17 cellular contexts compared by ENCODE assay signal in genomic region chr14:82447586-82447985, GRCh38.
DNase-seq lines count a peak whose midpoint lies in the region; ATAC-seq and TF ChIP-seq lines count a peak whose summit lies in the region.
"Had no signal": no experiment of that assay in that cellular context is flagged by ENCODE, and none has a peak within 500 bp of the region (broad histone marks: within the 10 kb centered on the region; RNA-seq: fewer than 3 reads in every experiment).

No MANE protein-coding gene starts in this region.

- H3K27ac ChIP-seq in H9 (ENCODE audit: insufficient read length, low read depth, low read length), result no peak overlapping the region
- H3K27ac ChIP-seq in prostate gland, result no peak overlapping the region
- H3K27ac ChIP-seq: left lung, transverse colon had no signal

- H4K8ac ChIP-seq in H9 (replicated peaks; ENCODE audit: insufficient read length, low read depth, low read length), result no peak overlapping the region

- CTCF ChIA-PET in WTC11 (lab: Charles Lee), result interaction anchor here (0.7 kb wide), 1 partner anchor 141 kb away, joined by 3 read pairs; no protein-coding TSS in a partner anchor

- no peaks in the 10 kb centered on the region for H3K36me3 ChIP-seq in prostate gland
- H3K36me3 ChIP-seq: left lung, transverse colon had no signal

- H3K4me3 Mint-ChIP-seq in H9 (no peak overlapping the region), WTC11 (no peak overlapping the region), neural crest cell (no peak overlapping the region)

- H3K4me1 ChIP-seq in H9 (ENCODE audit: insufficient read depth, low read length) (no peaks in the 10 kb centered on the region; the same call in 1 of the 2 replicates), prostate gland (replicated peaks) (no peaks in the 10 kb centered on the region)
- H3K4me1 ChIP-seq: left lung, transverse colon had no signal

- H2BK120ac ChIP-seq in H9 (ENCODE audit: low read depth, low read length, poor library complexity, severe bottlenecking), result no peak overlapping the region

- H3K4me3 ChIP-seq in prostate gland, result no peak overlapping the region
- H3K4me3 ChIP-seq: left lung, transverse colon had no signal

- intact Hi-C loops in prostate gland (cut with DNase I) (no loop called here), left cardiac atrium (cut with DNase I) (no loop called here)

- H3K56ac ChIP-seq in H9 (ENCODE audit: insufficient read length, low read depth, low read length), result no peak overlapping the region

- TF ChIP-seq POLR2A in prostate gland (IDR thresholded peaks at IDR 0.05), result no peak

- H3K4me2 ChIP-seq in H9 (ENCODE audit: insufficient read depth, insufficient read length, low read length), result no peak overlapping the region

- peaks cover 0 to 6% of the 10 kb centered on the region in 2 experiments; a peak in 2 of 5 replicates for H3K9me3 Mint-ChIP-seq in H9
- peaks cover 8% of the 10 kb centered on the region for H3K9me3 Mint-ChIP-seq in WTC11
- H3K9me3 Mint-ChIP-seq in neural crest cell, result no peaks in the 10 kb centered on the region

- ATAC-seq in WTC11 (peak; percentile 58), left cardiac atrium (no peak), HG02571 (IDR thresholded peaks at IDR 0.05; ENCODE audit: unreplicated experiment) (no peak)
- ATAC-seq: left lung had no signal

- no peaks in the 10 kb centered on the region for H4K20me1 ChIP-seq in H9 (ENCODE audit: control insufficient read depth, insufficient read depth, insufficient read length)

- H3K79me2 ChIP-seq in H9 (ENCODE audit: insufficient read depth, low read length), result no peaks in the 10 kb centered on the region

- no peak overlapping the region for H2BK15ac ChIP-seq in H9 (ENCODE audit: low read depth, low read length)

- no CpG with 5 or more reads among the region's 3 CpGs for WGBS in H9 (ENCODE audit: extremely low coverage, insufficient read length, low lambda C conversion rate)
- 47% methylated on average over 3 of the region's 3 CpGs for WGBS in prostate gland

- H3T11ph ChIP-seq in H9 (ENCODE audit: low read length), result no peak overlapping the region

- no peak overlapping the region for H2AFZ ChIP-seq in H9 (ENCODE audit: low read length)

- no peaks in the 10 kb centered on the region for H3K79me1 ChIP-seq in H9 (ENCODE audit: insufficient read depth, low read depth, low read length, poor library complexity, severe bottlenecking)

- H3K27me3 Mint-ChIP-seq in H9 (ENCODE audit: low read depth) (no peaks in the 10 kb centered on the region), WTC11 (ENCODE audit: low read depth) (no peaks in the 10 kb centered on the region), neural crest cell (ENCODE audit: low read depth) (no peaks in the 10 kb centered on the region)
- H3K27me3 Mint-ChIP-seq: progenitor cell of endocrine pancreas had no signal

- POLR2A ChIA-PET in WTC11 (lab: Charles Lee), result no interaction called here

- TF ChIP-seq CTCF in H9 (conservative IDR thresholded peaks at IDR 0.05) (peak; percentile 33; the same call in 2 of the 3 replicates), WTC11 (IDR thresholded peaks at IDR 0.05) (no peak), neural crest cell (conservative IDR thresholded peaks at IDR 0.05) (peak; percentile 14), prostate gland (IDR thresholded peaks at IDR 0.05) (no peak)

- no peak overlapping the region for H3K18ac ChIP-seq in H9 (ENCODE audit: insufficient read length, low read depth, low read length)

- H2BK20ac ChIP-seq in H9 (ENCODE audit: low read depth, low read length, poor library complexity, severe bottlenecking), result no peak overlapping the region

- no peak overlapping the region for H3K9ac ChIP-seq in H9 (ENCODE audit: extremely low read depth, insufficient read length, low read length)

- peaks cover 0 to 2% of the 10 kb centered on the region in 2 experiments; a peak in 1 of 4 replicates for H3K4me1 Mint-ChIP-seq in H9
- peaks cover 19% of the 10 kb centered on the region for H3K4me1 Mint-ChIP-seq in WTC11
- peaks cover 6% of the 10 kb centered on the region for H3K4me1 Mint-ChIP-seq in neural crest cell

- H3K27me3 ChIP-seq in H9 (ENCODE audit: insufficient read depth, low read length) (no peaks in the 10 kb centered on the region), prostate gland (replicated peaks; ENCODE audit: insufficient read depth) (no peaks in the 10 kb centered on the region)
- H3K27me3 ChIP-seq: left lung, transverse colon had no signal

- no peak overlapping the region for H3K4ac ChIP-seq in H9 (ENCODE audit: low read depth, low read length)

- no peak overlapping the region for H3K23ac ChIP-seq in H9 (ENCODE audit: insufficient read length, low read depth, low read length)

- H3K36me3 Mint-ChIP-seq in H9 (ENCODE audit: insufficient read depth in 1 of 3, low read depth in 3 of 3), result peaks cover 0 to 4% (median 4%) of the 10 kb centered on the region in 3 experiments; a peak in 2 of 7 replicates
- peaks cover 7% of the 10 kb centered on the region for H3K36me3 Mint-ChIP-seq in WTC11
- no peaks in the 10 kb centered on the region for H3K36me3 Mint-ChIP-seq in neural crest cell (ENCODE audit: low read depth)

- no peaks in the 10 kb centered on the region for H3K9me3 ChIP-seq in H9 (ENCODE audit: control insufficient read depth, low read depth, low read length)
- H3K9me3 ChIP-seq in prostate gland, result no peaks in the 10 kb centered on the region
- H3K9me3 ChIP-seq: transverse colon had no signal

- H3K27ac Mint-ChIP-seq in H9 (peak overlapping the region in 1 of 3 experiments; percentile 44; a peak in 3 of 7 replicates), WTC11 (no peak overlapping the region), neural crest cell (ENCODE audit: unreplicated experiment) (no peak overlapping the region)
- H3K27ac Mint-ChIP-seq: progenitor cell of endocrine pancreas had no signal

- H2BK5ac ChIP-seq in H9 (ENCODE audit: insufficient read length, low read length), result no peak overlapping the region

- no peak overlapping the region for H3K14ac ChIP-seq in H9 (ENCODE audit: insufficient read depth, low read length)

- H4K5ac ChIP-seq in H9 (ENCODE audit: insufficient read length, low read depth, low read length), result no peak overlapping the region

- H3K23me2 ChIP-seq in H9 (ENCODE audit: insufficient read length, low read depth, low read length, poor library complexity, severe bottlenecking), result no peaks in the 10 kb centered on the region

- no peak overlapping the region for H4K91ac ChIP-seq in H9 (ENCODE audit: insufficient read length, low read depth, low read length)

- no peak overlapping the region for H2AK5ac ChIP-seq in H9 (ENCODE audit: insufficient read length, low read length)

- DNase-seq in H9 (no peak), NCI-H2171 (lab: John Stamatoyannopoulos, UW) (peak; percentile 61), WTC11 (ENCODE audit: low spot score) (no peak), neural crest cell (ENCODE audit: low read depth, low spot score) (no peak), prostate gland (ENCODE audit: low spot score) (no peak), left cardiac atrium (no peak)
- no peak for DNase-seq in stimulated activated CD4-positive, alpha-beta T cell treated with anti-CD3 and anti-CD28 coated beads, Interleukin-2, amount 100 ng/mL, for 48 hours
- DNase-seq: DMS79; KG1; left lung; NCI-H774; RPMI8226; stimulated activated CD4-positive, alpha-beta T cell treated with anti-CD3 and anti-CD28 coated beads, Interleukin-12 subunit alpha, Interleukin-12 subunit beta, amount 100 ng/mL, for 4 hours; stimulated activated naive CD4-positive, alpha-beta T cell treated with Interleukin-2 at 50 U/mL for 16 hours; transverse colon had no signal

- H2BK12ac ChIP-seq in H9 (ENCODE audit: insufficient read length, low read depth, low read length), result no peak overlapping the region

TF ChIP-seq in WTC11, 78 proteins besides CTCF, POLR2A, EP300 and RAD21 (continues in another document):
- TF ChIP-seq EMX1 (CRISPR knock-in tag; IDR thresholded peaks at IDR 0.05) (no peak), SMAD3 (CRISPR knock-in tag; IDR thresholded peaks at IDR 0.05; ENCODE audit: borderline replicate concordance) (no peak), ZNF317 (CRISPR knock-in tag; IDR thresholded peaks at IDR 0.05; ENCODE audit: borderline replicate concordance, low read depth) (no peak), ZNF263 (CRISPR knock-in tag; IDR thresholded peaks at IDR 0.05; ENCODE audit: low read depth) (no peak), ZNF232 (CRISPR knock-in tag; IDR thresholded peaks at IDR 0.05) (no peak), ATF2 (CRISPR knock-in tag; IDR thresholded peaks at IDR 0.05; ENCODE audit: borderline replicate concordance, low read depth) (no peak), CREM (CRISPR knock-in tag; IDR thresholded peaks at IDR 0.05) (no peak), TEAD4 (CRISPR knock-in tag; IDR thresholded peaks at IDR 0.05) (no peak), NR1H2 (CRISPR knock-in tag; IDR thresholded peaks at IDR 0.05) (no peak), ZNF425 (CRISPR knock-in tag; conservative IDR thresholded peaks at IDR 0.05) (no peak), GABPB1 (CRISPR knock-in tag; IDR thresholded peaks at IDR 0.05) (no peak), ATF1 (CRISPR knock-in tag; IDR thresholded peaks at IDR 0.05) (no peak)

Comparison
In these comparisons a context has a peak if more than half of its experiments do, and no peak if none do; other contexts are left out.
1. CTCF ChIP-seq: peak in H9 (single experiment) and neural crest cell (single experiment); none in WTC11 (single experiment) and prostate gland (0 of 4).